ENCODE assay signal across 9 cellular contexts in genomic region chr16:68237243-68238028, GRCh38. TPM values are rescaled to one million over a fixed set of nuclear protein-coding genes. Genes with fewer than 3 reads are reported as not detected.
DNase-seq lines count a peak whose midpoint lies in the region; ATAC-seq and TF ChIP-seq lines count a peak whose summit lies in the region.
"Had no signal": no experiment of that assay in that cellular context is flagged by ENCODE, and none has a peak within 500 bp of the region (broad histone marks: within the 10 kb centered on the region; RNA-seq: fewer than 3 reads in every experiment).

No MANE protein-coding gene starts in this region.

- no peaks in the 10 kb centered on the region for H3K9me3 Mint-ChIP-seq in immature natural killer cell

- H2AFZ ChIP-seq in smooth muscle cell (ENCODE audit: low read depth): peak overlapping the region; percentile 89

- DNase-seq in A172 (ENCODE audit: low spot score): peak; percentile 95
- peak; percentile 87 for DNase-seq in NCI-H2196 treated with DMSO at 0.1 percent for 48 hours (lab: John Stamatoyannopoulos, UW; ENCODE audit: unreplicated experiment)
- DNase-seq in activated CD4-positive, CD25-positive, alpha-beta regulatory T cell (lab: John Stamatoyannopoulos, UW): peak; percentile 66 to 84 (median 70)
- DNase-seq in central memory CD4-positive, alpha-beta T cell: peak; percentile 82
- peak; percentile 78 to 81 (median 78) for DNase-seq in immature natural killer cell
- peak; percentile 88 for DNase-seq in smooth muscle cell (lab: John Stamatoyannopoulos, UW; ENCODE audit: unreplicated experiment)
- DNase-seq: DND-41 had no signal

- no peaks in the 10 kb centered on the region for H3K36me3 ChIP-seq in smooth muscle cell (ENCODE audit: low read depth)

- H3K4me1 ChIP-seq in smooth muscle cell (ENCODE audit: low read depth): peaks cover 21% of the 10 kb centered on the region

- ATAC-seq in GM18868 (IDR thresholded peaks at IDR 0.05; ENCODE audit: unreplicated experiment) (peak; percentile 75), HG03097 (IDR thresholded peaks at IDR 0.05; ENCODE audit: low FRiP score, unreplicated experiment) (peak; percentile 77)

- TF ChIP-seq CTCF in smooth muscle cell (IDR thresholded peaks at IDR 0.05; ENCODE audit: borderline replicate concordance, insufficient read depth, poor library complexity, severe bottlenecking): no peak

- H3K27ac ChIP-seq in smooth muscle cell (ENCODE audit: low read depth): peak overlapping the region; percentile 83

- peaks cover 17% of the 10 kb centered on the region for H3K27me3 ChIP-seq in smooth muscle cell (ENCODE audit: low read depth)

- peak overlapping the region; percentile 92 for H3K4me2 ChIP-seq in smooth muscle cell

- peak overlapping the region; percentile 70 for H3K9ac ChIP-seq in smooth muscle cell (ENCODE audit: low read depth)

- peaks cover 30 to 39% of the 10 kb centered on the region in 2 donors for H3K4me1 Mint-ChIP-seq in immature natural killer cell

- peak overlapping the region; percentile 92 to 97 (median 96) for H3K4me3 Mint-ChIP-seq in immature natural killer cell

- H3K27me3 Mint-ChIP-seq in immature natural killer cell (ENCODE audit: low read depth in 3 of 3): peaks cover 10 to 29% (median 23%) of the 10 kb centered on the region in 3 donors

- H3K9me3 ChIP-seq in smooth muscle cell (replicated peaks; ENCODE audit: low read depth): no peaks in the 10 kb centered on the region

- no peaks in the 10 kb centered on the region for H3K79me2 ChIP-seq in smooth muscle cell (ENCODE audit: low read depth)

- H3K36me3 Mint-ChIP-seq in immature natural killer cell: no peaks in the 10 kb centered on the region

- peak overlapping the region; percentile 60 for H3K4me3 ChIP-seq in smooth muscle cell

- H4K20me1 ChIP-seq in smooth muscle cell (ENCODE audit: low read depth): peaks cover 7% of the 10 kb centered on the region

- peaks cover 16% of the 10 kb centered on the region for H3F3A ChIP-seq in smooth muscle cell (ENCODE audit: low read depth)

- WGBS in smooth muscle cell (ENCODE audit: low lambda C conversion rate): under 1% methylated on average over 71 of the region's 72 CpGs

- H3K27ac Mint-ChIP-seq in immature natural killer cell: peak overlapping the region; percentile 68 to 89 (median 78)

RNA-seq across cellular contexts. Expression of gene ESRP2, which starts 1.5 kb away (rescaled TPM):
- total RNA-seq in A172 (2014; rRNA removed; shearing (Covaris generic)): 0.45 TPM in 1 of 2 replicates, not detected in the other
- polyA plus RNA-seq in immature natural killer cell: under 1 TPM in 1 of 3 donors, not detected in 2; 0.45 TPM
- total RNA-seq in smooth muscle cell: 5.5 and 8.5 TPM in 2 replicates
- polyA plus RNA-seq in smooth muscle cell: 2.7 and 11.1 TPM in 2 replicates

RNA-seq across cellular contexts. Expression of gene PLA2G15, which starts 7.7 kb away (rescaled TPM):
- 27.7 and 35.1 TPM in 2 replicates for total RNA-seq in A172 (2014; rRNA removed; shearing (Covaris generic))
- 10 to 100 TPM in 1 of 3 donors, 1 to 10 TPM in 2; 4.8 to 10.7 (median 9.0) TPM for polyA plus RNA-seq in immature natural killer cell
- total RNA-seq in smooth muscle cell: 22.5 and 24.2 TPM in 2 replicates
- 29.7 and 38.3 TPM in 2 replicates for polyA plus RNA-seq in smooth muscle cell

RNA-seq across cellular contexts. Expression of gene SLC7A6, which starts 26.9 kb away (rescaled TPM):
- total RNA-seq in A172 (2014; rRNA removed; shearing (Covaris generic)): 8.0 and 16.4 TPM in 2 replicates
- polyA plus RNA-seq in immature natural killer cell: 10 to 100 TPM in 1 of 3 donors, 1 to 10 TPM in 2; 1.9 to 12.8 (median 6.0) TPM
- total RNA-seq in smooth muscle cell: 16.5 and 22.7 TPM in 2 replicates
- polyA plus RNA-seq in smooth muscle cell: 11.4 and 15.9 TPM in 2 replicates

Comparison
In these comparisons a context has a peak if more than half of its experiments do, and no peak if none do; other contexts are left out.
1. Peak in every context shown above with its lines: DNase-seq, ATAC-seq, H3K4me3 ChIP-seq and H3K27ac ChIP-seq.